ENCODE assay signal across 6 cellular contexts in genomic region chr7:88490911-88491310, GRCh38.
"Had no signal": no experiment of that assay in that cellular context is flagged by ENCODE, and none has a peak within 500 bp of the region (broad histone marks: within the 10 kb centered on the region; RNA-seq: fewer than 3 reads in every experiment).

No MANE protein-coding gene starts in this region.

- H2AFZ ChIP-seq: GM23338 had no signal

- H3K4me2 ChIP-seq: GM23338 had no signal

- DNase-seq: H7, HFFc6 had no signal

- FAIRE-seq: HepG2 had no signal

- H3K9me3 ChIP-seq: HAP-1 had no signal

- H3K27ac ChIP-seq: HL-60 had no signal

- H3K36me3 ChIP-seq: HAP-1 had no signal

- H3K4me3 ChIP-seq: GM23338, HAP-1 had no signal
